ENCODE assay signal across 28 cellular contexts in genomic region chrX:93354651-93355050, GRCh38.
"Had no signal": no experiment of that assay in that cellular context is flagged by ENCODE, and none has a peak within 500 bp of the region (broad histone marks: within the 10 kb centered on the region; RNA-seq: fewer than 3 reads in every experiment).

No MANE protein-coding gene starts in this region.

- H3K4me1 Mint-ChIP-seq: activated B cell treated with CpG ODN at 0.5 μM for 24 hours; activated naive CD8-positive, alpha-beta T cell treated with anti-CD3 and anti-CD28 coated beads, Interleukin-2, amount 10 ng/mL, durations not matched to agents 7 days and 5 days; central memory CD8-positive, alpha-beta T cell; T-helper 17 cell had no signal

- H3K27me3 Mint-ChIP-seq: activated B cell treated with CpG ODN at 0.5 μM for 24 hours; activated CD8-positive, alpha-beta T cell treated with anti-CD3 and anti-CD28 coated beads for 36 hours; activated naive CD8-positive, alpha-beta T cell treated with anti-CD3 and anti-CD28 coated beads, Interleukin-2, amount 10 ng/mL, durations not matched to agents 7 days and 5 days; central memory CD8-positive, alpha-beta T cell; dendritic cell treated with granulocyte-macrophage colony-stimulating factor and Interleukin-4, amounts not matched to agents 40 ng/mL and 50 ng/mL, for 4 days; T-helper 17 cell had no signal

- H3K9me3 ChIP-seq: ascending aorta had no signal

- H3K27me3 ChIP-seq: ascending aorta, brain microvascular endothelial cell had no signal

- H3K9me3 Mint-ChIP-seq: activated CD8-positive, alpha-beta T cell treated with anti-CD3 and anti-CD28 coated beads for 36 hours; activated naive CD4-positive, alpha-beta T cell treated with anti-CD3 and anti-CD28 coated beads for 36 hours; activated naive CD4-positive, alpha-beta T cell treated with anti-CD3 and anti-CD28 coated beads, Interleukin-2, amount 50 U/mL, for 72 hours; activated naive CD8-positive, alpha-beta T cell treated with anti-CD3 and anti-CD28 coated beads, Interleukin-2, amount 10 ng/mL, durations not matched to agents 7 days and 5 days; activated T-helper 1 cell treated with anti-CD3 and anti-CD28 coated beads, Interleukin-12 subunit alpha, Interleukin-12 subunit beta, Interleukin-2, Interleukin-4 antibody, amounts not matched to agents 30 ng/mL and 10 ng/mL and 1 ng/mL, durations not matched to agents 14 hours and 24 hours and 36 hours; activated T-helper 2 cell treated with anti-CD3 and anti-CD28 coated beads, Interferon-gamma antibody, Interleukin-2, Interleukin-4, amounts not matched to agents 10 μg/mL and 5 μg/mL and 100 μg/mL, durations not matched to agents 14 hours and 24 hours and 36 hours; central memory CD8-positive, alpha-beta T cell; dendritic cell treated with granulocyte-macrophage colony-stimulating factor and Interleukin-4, amounts not matched to agents 40 ng/mL and 50 ng/mL, for 4 days; endodermal cell had no signal

- H3K27ac ChIP-seq: ascending aorta, brain microvascular endothelial cell, coronary artery, dorsolateral prefrontal cortex, WERI-Rb-1 had no signal

- H3K4me3 ChIP-seq: ascending aorta, coronary artery, dorsolateral prefrontal cortex had no signal

- H3K4me1 ChIP-seq: ascending aorta had no signal

- DNase-seq: activated B cell treated with CpG ODN at 0.5 μM for 24 hours; activated CD4-positive, alpha-beta T cell treated with anti-CD3 and anti-CD28 coated beads for 48 hours; activated CD4-positive, alpha-beta T cell treated with anti-CD3 and anti-CD28 coated beads, Interleukin-2, amount 50 U/mL, for 1 hour; activated CD4-positive, alpha-beta T cell treated with anti-CD3 and anti-CD28 coated beads, Interleukin-2, amount 50 U/mL, for 48 hours; activated CD8-positive, alpha-beta memory T cell treated with anti-CD3 and anti-CD28 coated beads for 24 hours; activated CD8-positive, alpha-beta T cell treated with anti-CD3 and anti-CD28 coated beads for 36 hours; activated effector memory CD4-positive, alpha-beta T cell treated with anti-CD3 and anti-CD28 coated beads, Interleukin-2, amount 50 U/mL, for 16 hours; activated naive CD4-positive, alpha-beta T cell treated with anti-CD3 and anti-CD28 coated beads for 36 hours; activated naive CD8-positive, alpha-beta T cell treated with anti-CD3 and anti-CD28 coated beads, Interleukin-2, amount 10 ng/mL, durations not matched to agents 7 days and 5 days; activated T-cell treated with anti-CD3 and anti-CD28 coated beads, Interleukin-2, amount 50 U/mL, for 1 hour; activated T-cell treated with anti-CD3 and anti-CD28 coated beads, Interleukin-2, amount 50 U/mL, for 48 hours; brain microvascular endothelial cell; dorsolateral prefrontal cortex; effector memory CD4-positive, alpha-beta T cell; endodermal cell; foreskin fibroblast; T-helper 1 cell; T-helper 17 cell; T1000; WERI-Rb-1 had no signal

- H3K4me3 Mint-ChIP-seq: activated B cell treated with CpG ODN at 0.5 μM for 24 hours; activated CD8-positive, alpha-beta T cell treated with anti-CD3 and anti-CD28 coated beads for 36 hours; activated naive CD4-positive, alpha-beta T cell treated with anti-CD3 and anti-CD28 coated beads for 36 hours; activated naive CD8-positive, alpha-beta T cell treated with anti-CD3 and anti-CD28 coated beads, Interleukin-2, amount 10 ng/mL, durations not matched to agents 7 days and 5 days; activated T-helper 1 cell treated with anti-CD3 and anti-CD28 coated beads, Interleukin-12 subunit alpha, Interleukin-12 subunit beta, Interleukin-2, Interleukin-4 antibody, amounts not matched to agents 30 ng/mL and 10 ng/mL and 1 ng/mL, durations not matched to agents 14 hours and 24 hours and 36 hours; central memory CD8-positive, alpha-beta T cell; dendritic cell treated with granulocyte-macrophage colony-stimulating factor and Interleukin-4, amounts not matched to agents 40 ng/mL and 50 ng/mL, for 4 days; endodermal cell; T-helper 17 cell; T-helper 2 cell treated with Interferon-gamma antibody and Interleukin-4, amounts not matched to agents 5 μg/mL and 100 μg/mL, for 36 hours had no signal

- H3K36me3 Mint-ChIP-seq: activated naive CD4-positive, alpha-beta T cell treated with anti-CD3 and anti-CD28 coated beads, Interleukin-2, amount 50 U/mL, for 72 hours; activated naive CD8-positive, alpha-beta T cell treated with anti-CD3 and anti-CD28 coated beads, Interleukin-2, amount 10 ng/mL, durations not matched to agents 7 days and 5 days had no signal

- H3K27ac Mint-ChIP-seq: activated B cell treated with CpG ODN at 0.5 μM for 24 hours; activated CD8-positive, alpha-beta T cell treated with anti-CD3 and anti-CD28 coated beads for 36 hours; activated naive CD4-positive, alpha-beta T cell treated with anti-CD3 and anti-CD28 coated beads for 36 hours; activated naive CD4-positive, alpha-beta T cell treated with anti-CD3 and anti-CD28 coated beads, Interleukin-2, amount 50 U/mL, for 72 hours; activated naive CD8-positive, alpha-beta T cell treated with anti-CD3 and anti-CD28 coated beads, Interleukin-2, amount 10 ng/mL, durations not matched to agents 7 days and 5 days; activated T-helper 1 cell treated with anti-CD3 and anti-CD28 coated beads, Interleukin-12 subunit alpha, Interleukin-12 subunit beta, Interleukin-2, Interleukin-4 antibody, amounts not matched to agents 30 ng/mL and 10 ng/mL and 1 ng/mL, durations not matched to agents 14 hours and 24 hours and 36 hours; activated T-helper 2 cell treated with anti-CD3 and anti-CD28 coated beads, Interferon-gamma antibody, Interleukin-2, Interleukin-4, amounts not matched to agents 10 μg/mL and 5 μg/mL and 100 μg/mL, durations not matched to agents 14 hours and 24 hours and 36 hours; dendritic cell treated with granulocyte-macrophage colony-stimulating factor and Interleukin-4, amounts not matched to agents 40 ng/mL and 50 ng/mL, for 4 days; endodermal cell; T-helper 17 cell; T-helper 2 cell treated with Interferon-gamma antibody and Interleukin-4, amounts not matched to agents 5 μg/mL and 100 μg/mL, for 36 hours had no signal

- H3K36me3 ChIP-seq: ascending aorta, brain microvascular endothelial cell, WERI-Rb-1 had no signal
